Comparison of ENCODE assay signal across 9 cellular contexts in the genomic region with DNA sequence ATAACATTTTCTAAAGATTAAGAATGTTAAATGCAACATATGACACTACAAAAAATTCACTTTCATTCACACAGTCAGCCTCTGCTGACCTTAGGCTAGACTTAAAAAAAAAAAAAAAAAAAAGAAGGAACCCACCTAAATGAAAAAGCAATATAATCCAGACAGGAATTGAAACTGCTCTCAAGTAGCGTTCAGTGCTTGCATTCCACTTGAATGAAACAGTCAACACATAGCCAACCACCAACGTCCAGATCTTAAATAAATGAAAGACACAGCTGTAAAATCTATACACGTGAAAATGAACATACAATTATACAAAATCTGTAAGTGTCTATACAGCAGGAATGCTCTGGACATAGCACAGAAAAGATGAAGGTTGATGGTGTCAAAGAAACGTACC. TPM values are rescaled to one million over a fixed set of nuclear protein-coding genes. Genes with fewer than 3 reads are reported as not detected.
A peak's percentile ranks its signal among the peaks of the same experiment; 100 is the strongest.
DNase-seq lines count a peak whose midpoint lies in the region; ATAC-seq, FAIRE-seq and TF ChIP-seq lines count a peak whose summit lies in the region.
"Had no signal": no experiment of that assay in that cellular context is flagged by ENCODE, and none has a peak within 500 bp of the region (broad histone marks: within the 10 kb centered on the region; RNA-seq: fewer than 3 reads in every experiment).

No MANE protein-coding gene starts in this region.

- TF ChIP-seq RAD21 in HepG2 (CRISPR knock-in tag; IDR thresholded peaks at IDR 0.05) = no peak

- CTCF ChIA-PET in HEK293 (lab: Yijun Ruan, JAX) = interaction anchor here (1.5 kb wide), 1 partner anchor 11 kb away, joined by 3 read pairs; the partner anchor contains the start of gene TMEM245
- CTCF ChIA-PET in HepG2 (lab: Yijun Ruan, JAX; ENCODE audit: low intra/inter-chr PET ratio, low total read pairs) = no interaction called here

- POLR2A ChIA-PET in HEK293 (lab: Yijun Ruan, JAX) = interaction anchor here (3.1 kb wide), 1 partner anchor 11 kb away, joined by 32 read pairs; the partner anchor contains the start of gene TMEM245
- POLR2A ChIA-PET in HepG2 (lab: Yijun Ruan, JAX) = no interaction called here

- H3K4me2 ChIP-seq in HepG2 (ENCODE audit: low read depth, low read length) = no peak overlapping the region

- no peak overlapping the region for H3K27ac ChIP-seq in HEK293 (ENCODE audit: extremely low read depth, low read depth, low read length)
- peak overlapping the region; percentile 70 to 87 for H3K27ac ChIP-seq in right atrium auricular region
- H3K27ac ChIP-seq in HepG2 (ENCODE audit: extremely low read length, insufficient read depth, low read length) = no peak overlapping the region

- no TSS peak for BruUV-seq in HepG2 (replicated peaks; lab: Mats Ljungman, UMichigan)

- H3K79me2 ChIP-seq in HepG2 (ENCODE audit: insufficient read depth, low read length) = peaks cover 96% of the 10 kb centered on the region

- no peaks in the 10 kb centered on the region for H3K27me3 Mint-ChIP-seq in T-helper 17 cell

- H3K4me1 ChIP-seq in HEK293 (ENCODE audit: control insufficient read depth, insufficient read depth, low read length) (peaks cover 21% of the 10 kb centered on the region), right atrium auricular region (peaks cover 0 to 68% of the 10 kb centered on the region in 2 donors), HepG2 (ENCODE audit: insufficient read depth, low read length) (peaks cover 63% of the 10 kb centered on the region)

- no peaks in the 10 kb centered on the region; the same call in 1 of the 2 replicates for H4K20me1 ChIP-seq in HepG2 (ENCODE audit: insufficient read depth, low read length)

- H3K36me3 ChIP-seq in HEK293 (ENCODE audit: control insufficient read depth in 2 of 2, insufficient read depth in 1 of 2, low read length in 2 of 2) (peaks cover 0 to 23% of the 10 kb centered on the region in 2 experiments; a peak in 2 of 3 replicates), right atrium auricular region (no peaks in the 10 kb centered on the region), HepG2 (replicated peaks in 1 of 2; ENCODE audit: control insufficient read depth in 1 of 2, insufficient read depth in 2 of 2, low read length in 2 of 2) (peaks cover 4 to 18% of the 10 kb centered on the region in 2 experiments; a peak in 4 of 5 replicates)

- no peak for TF ChIP-seq POLR2A in HepG2 (IDR thresholded peaks at IDR 0.05; ENCODE audit: insufficient read depth in 1 of 2, low read depth in 2 of 2, low read length in 2 of 2)

- WGBS in HepG2 (ENCODE audit: low lambda C conversion rate) = 85% methylated on average over 4 of the region's 4 CpGs

- H3K27me3 ChIP-seq in right atrium auricular region (no peaks in the 10 kb centered on the region), HepG2 (ENCODE audit: control insufficient read depth in 1 of 2, insufficient read depth in 2 of 2, low read length in 2 of 2) (no peaks in the 10 kb centered on the region)

- H3K9me3 ChIP-seq in HEK293 (ENCODE audit: control insufficient read depth, insufficient read depth, low read depth, low read length) = no peaks in the 10 kb centered on the region
- H3K9me3 ChIP-seq in T-helper 17 cell (ENCODE audit: control insufficient read depth, low read length, poor library complexity, severe bottlenecking) = no peaks in the 10 kb centered on the region
- no peaks in the 10 kb centered on the region for H3K9me3 ChIP-seq in right atrium auricular region
- 0 out of 2 replicates have a peak, but pooled peaks cover 3% of the 10 kb centered on the region for H3K9me3 ChIP-seq in HepG2 (ENCODE audit: low read length)

- H3K4me3 ChIP-seq in HEK293 (ENCODE audit: low read depth, low read length) (no peak overlapping the region), right atrium auricular region (no peak overlapping the region), HepG2 (replicated peaks in 1 of 3; ENCODE audit: insufficient read depth in 1 of 3, low read depth in 2 of 3, low read length in 3 of 3) (no peak overlapping the region)

- H3K4me1 Mint-ChIP-seq in T-helper 17 cell = peaks cover 38% of the 10 kb centered on the region

- no peak for TF ChIP-seq EP300 in HepG2 (IDR thresholded peaks at IDR 0.05; ENCODE audit: low read depth in 2 of 2, low read length in 2 of 2)
- no peak for TF ChIP-seq EP300 in HepG2 (CRISPR knock-in tag; IDR thresholded peaks at IDR 0.05; ENCODE audit: borderline replicate concordance)

- ATAC-seq in T-helper 17 cell (no peak), HepG2 (no peak)

- no peaks in the 10 kb centered on the region for H3K36me3 Mint-ChIP-seq in T-helper 17 cell (ENCODE audit: low read depth)

- TF ChIP-seq CTCF in HEK293 (tag by site-specific recombination; IDR thresholded peaks at IDR 0.05) (no peak), right atrium auricular region (IDR thresholded peaks at IDR 0.05) (no peak), HepG2 (CRISPR knock-in tag; IDR thresholded peaks at IDR 0.05) (no peak)

- H2AFZ ChIP-seq in HepG2 (ENCODE audit: low read length) = no peak overlapping the region

- in situ Hi-C loops in ACHN (cut with HindIII; ENCODE audit: low pct_ligation_motif_present, low pct_unique_long_range_greater_than_20kb, low sequenced_read_pairs) = no loop called here
- in situ Hi-C loops in HepG2 (cut with HindIII; ENCODE audit: extremely low pct_ligation_motif_present, low pct_unique_long_range_greater_than_20kb) = no loop called here
- in situ Hi-C loops in G401 (cut with HindIII; ENCODE audit: low sequenced_read_pairs) = no loop called here

- H3K4me3 Mint-ChIP-seq in T-helper 17 cell = no peak overlapping the region

- intact Hi-C loops in HepG2 (cut with micrococcal nuclease; ENCODE audit: unreplicated experiment) = no loop called here

- H3K27ac Mint-ChIP-seq in T-helper 17 cell = peak overlapping the region; percentile 86

- H3K9ac ChIP-seq in HepG2 (ENCODE audit: insufficient read depth, low read depth, low read length) = no peak overlapping the region

- DNase-seq in ACHN (peak; percentile 31), T-helper 17 cell (no peak), right atrium auricular region (ENCODE audit: low spot score) (no peak), HepG2 (ENCODE audit: low spot score) (no peak), HuH-7 (ENCODE audit: low spot score) (no peak), G401 (ENCODE audit: low spot score) (no peak), NCI-H146 treated with DMSO at 0.1 percent for 48 hours (lab: John Stamatoyannopoulos, UW; ENCODE audit: unreplicated experiment) (no peak)
- DNase-seq: T1000 had no signal

- FAIRE-seq in HepG2 (lab: Jason Lieb, UNC) = no peak

RNA-seq across cellular contexts. Expression of gene TMEM245, which starts 11.4 kb away (rescaled TPM):
- total RNA-seq in T-helper 17 cell (10 to 100 TPM; 26.8 to 28.2 TPM), right atrium auricular region (10 to 100 TPM; 89.0 to 95.1 TPM), HepG2 (2016; rRNA removed; fragmentation: Illumina TruSeq; extraction: Trizol) (39.7 and 55.4 TPM in 2 replicates)
- total RNA-seq in HepG2 (2016; cell fraction: cytosol; rRNA removed; fragmentation: Illumina TruSeq; extraction: Trizol; ENCODE audit: low read depth) = 31.4 and 37.1 TPM in 2 replicates
- 37.5 and 55.7 TPM in 2 replicates for total RNA-seq in HepG2 (2016; cell fraction: insoluble cytoplasmic fraction; rRNA removed; fragmentation: Illumina TruSeq; extraction: Trizol)
- 23.4 and 26.2 TPM in 2 replicates for total RNA-seq in HepG2 (2016; cell fraction: membrane; rRNA removed; fragmentation: Illumina TruSeq; extraction: Trizol)
- 66.5 and 76.9 TPM in 2 replicates for total RNA-seq in HepG2 (2016; cell fraction: nucleus; rRNA removed; fragmentation: Illumina TruSeq; extraction: Trizol)
- polyA plus RNA-seq in HepG2 (2011; rRNA removed) = 40.1 and 53.5 TPM in 2 replicates
- polyA plus RNA-seq in HepG2 (2011; cell fraction: cytosol; rRNA removed) = 37.5 and 46.4 TPM in 2 replicates
- polyA plus RNA-seq in HepG2 (2011; cell fraction: nucleus; rRNA removed) = 19.8 and 20.7 TPM in 2 replicates
- 38.8 and 42.3 TPM in 2 replicates for polyA plus RNA-seq in HepG2 (2012)
- polyA plus RNA-seq in HepG2 (2016; cell fraction: cytosol; fragmentation: Illumina TruSeq; extraction: Trizol; ENCODE audit: low read depth) = 2.8 and 3.1 TPM in 2 replicates
- 21.3 and 22.2 TPM in 2 replicates for polyA plus RNA-seq in HepG2 (2016; cell fraction: insoluble cytoplasmic fraction; fragmentation: Illumina TruSeq; extraction: Trizol; ENCODE audit: low read depth)
- 6.3 and 7.1 TPM in 2 replicates for polyA plus RNA-seq in HepG2 (2016; cell fraction: membrane; fragmentation: Illumina TruSeq; extraction: Trizol; ENCODE audit: low read depth)
- polyA plus RNA-seq in HepG2 (2016; cell fraction: nucleus; fragmentation: Illumina TruSeq; extraction: Trizol; ENCODE audit: insufficient read depth, low read depth) = 47.4 and 49.5 TPM in 2 replicates
- 159 and 167 TPM in 2 replicates for polyA minus RNA-seq in HepG2 (2011; rRNA and poly(A)+ RNA removed; ENCODE audit: low replicate concordance)
- polyA minus RNA-seq in HepG2 (2011; cell fraction: cytosol; rRNA and poly(A)+ RNA removed) = 73.8 and 78.2 TPM in 2 replicates
- 70.7 and 85.5 TPM in 2 replicates for polyA minus RNA-seq in HepG2 (2011; cell fraction: nucleus; rRNA and poly(A)+ RNA removed)
- total RNA-seq in G401 (2014; rRNA removed; shearing (Covaris generic)) = 20.7 and 26.6 TPM in 2 replicates

RNA-seq across cellular contexts. Expression of gene FRRS1L, which starts 58.7 kb away (rescaled TPM):
- total RNA-seq in T-helper 17 cell (not detected), right atrium auricular region (1 to 10 TPM; 4.3 to 7.5 TPM), HepG2 (2016; rRNA removed; fragmentation: Illumina TruSeq; extraction: Trizol) (0.02 TPM in 1 of 2 replicates, not detected in the other)
- 0.61 and 0.71 TPM in 2 replicates for total RNA-seq in HepG2 (2016; cell fraction: cytosol; rRNA removed; fragmentation: Illumina TruSeq; extraction: Trizol; ENCODE audit: low read depth)
- total RNA-seq in HepG2 (2016; cell fraction: insoluble cytoplasmic fraction; rRNA removed; fragmentation: Illumina TruSeq; extraction: Trizol) = 0.04 TPM in 1 of 2 replicates, not detected in the other
- 0.07 and 0.09 TPM in 2 replicates for total RNA-seq in HepG2 (2016; cell fraction: membrane; rRNA removed; fragmentation: Illumina TruSeq; extraction: Trizol)
- not detected in 2 replicates for total RNA-seq in HepG2 (2016; cell fraction: nucleus; rRNA removed; fragmentation: Illumina TruSeq; extraction: Trizol)
- polyA plus RNA-seq in HepG2 (2011; rRNA removed) = 0.01 and 0.03 TPM in 2 replicates
- polyA plus RNA-seq in HepG2 (2011; cell fraction: cytosol; rRNA removed) = 0.01 and 0.04 TPM in 2 replicates
- 0.03 TPM in 1 of 2 replicates, not detected in the other for polyA plus RNA-seq in HepG2 (2011; cell fraction: nucleus; rRNA removed)
- 0.01 TPM in 2 replicates for polyA plus RNA-seq in HepG2 (2012)
- polyA plus RNA-seq in HepG2 (2016; cell fraction: cytosol; fragmentation: Illumina TruSeq; extraction: Trizol; ENCODE audit: low read depth) = 0.27 and 0.28 TPM in 2 replicates
- polyA plus RNA-seq in HepG2 (2016; cell fraction: insoluble cytoplasmic fraction; fragmentation: Illumina TruSeq; extraction: Trizol; ENCODE audit: low read depth) = not detected in 2 replicates
- polyA plus RNA-seq in HepG2 (2016; cell fraction: membrane; fragmentation: Illumina TruSeq; extraction: Trizol; ENCODE audit: low read depth) = 0.03 and 0.06 TPM in 2 replicates
- polyA plus RNA-seq in HepG2 (2016; cell fraction: nucleus; fragmentation: Illumina TruSeq; extraction: Trizol; ENCODE audit: insufficient read depth, low read depth) = not detected in 2 replicates
- 0.04 TPM in 1 of 2 replicates, not detected in the other for polyA minus RNA-seq in HepG2 (2011; rRNA and poly(A)+ RNA removed; ENCODE audit: low replicate concordance)
- polyA minus RNA-seq in HepG2 (2011; cell fraction: cytosol; rRNA and poly(A)+ RNA removed) = 0.09 and 0.20 TPM in 2 replicates
- 0.12 TPM in 1 of 2 replicates, not detected in the other for polyA minus RNA-seq in HepG2 (2011; cell fraction: nucleus; rRNA and poly(A)+ RNA removed)
- not detected in 2 replicates for total RNA-seq in G401 (2014; rRNA removed; shearing (Covaris generic))

Comparison
In these comparisons a context has a peak if more than half of its experiments do, and no peak if none do; other contexts are left out.
1. H3K27ac ChIP-seq: peak in right atrium auricular region (2 of 2); none in HEK293 (single experiment) and HepG2 (single experiment).